ENCODE assay signal across 8 cellular contexts in the genomic region with DNA sequence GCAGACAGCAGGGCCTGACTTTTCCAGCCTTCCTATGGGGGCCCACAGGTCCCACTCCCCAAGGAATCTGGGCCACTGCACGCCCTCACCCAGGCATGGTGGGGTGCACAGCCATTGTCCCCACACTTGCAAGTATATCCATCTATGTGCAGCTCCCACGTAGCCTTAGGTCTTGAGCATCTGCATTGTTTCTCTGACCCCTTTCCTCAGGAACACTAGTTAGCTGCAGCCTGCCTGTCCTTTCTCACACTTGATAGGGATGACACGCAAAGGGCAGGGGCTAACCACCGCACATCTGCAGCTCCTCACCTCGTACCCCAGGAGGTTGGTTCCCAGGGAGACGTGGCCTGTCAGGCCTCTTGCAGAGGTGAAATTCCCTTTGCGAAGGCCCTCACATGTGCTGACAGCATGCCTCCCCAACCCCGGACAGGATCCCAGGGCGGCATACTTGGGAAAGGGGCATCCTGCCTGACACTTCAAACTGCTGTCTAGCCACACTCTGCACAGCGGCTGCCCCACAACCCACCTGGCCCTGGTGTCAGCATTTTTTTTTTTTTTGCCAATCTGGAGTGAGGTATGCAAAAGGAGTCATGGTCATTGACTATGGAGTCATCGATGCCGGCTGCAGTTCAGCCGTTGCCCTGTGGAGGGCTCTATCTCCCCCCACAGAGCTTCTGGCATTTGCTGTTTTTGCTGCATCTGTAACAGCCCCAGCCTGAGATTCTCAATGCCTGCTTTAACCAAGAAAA. TPM values are rescaled to one million over a fixed set of nuclear protein-coding genes. Genes with fewer than 3 reads are reported as not detected.
DNase-seq lines count a peak whose midpoint lies in the region; ATAC-seq and TF ChIP-seq lines count a peak whose summit lies in the region.

No MANE protein-coding gene starts in this region.

- no peak overlapping the region for H3K27ac ChIP-seq in CD4-positive, alpha-beta T cell (ENCODE audit: low read depth, low read length)

- H3K9me3 ChIP-seq in CD4-positive, alpha-beta T cell (ENCODE audit: control insufficient read depth, low read length), result no peaks in the 10 kb centered on the region

- peaks cover 8% of the 10 kb centered on the region for H3K36me3 Mint-ChIP-seq in CD4-positive, alpha-beta T cell (ENCODE audit: low read depth)
- H3K36me3 Mint-ChIP-seq in activated CD8-positive, alpha-beta T cell treated with anti-CD3 and anti-CD28 coated beads, Interleukin-2, amount 10 ng/mL, durations not matched to agents 7 days and 5 days (ENCODE audit: low read depth), result peaks cover 18% of the 10 kb centered on the region
- H3K36me3 Mint-ChIP-seq in neural crest cell (ENCODE audit: low read depth), result no peaks in the 10 kb centered on the region

- ATAC-seq in CD4-positive, alpha-beta T cell (ENCODE audit: poor library complexity), result peak; percentile 26
- ATAC-seq in GM19043 (IDR thresholded peaks at IDR 0.05; ENCODE audit: low read depth, unreplicated experiment), result peak; percentile 31
- no peak for ATAC-seq in activated CD8-positive, alpha-beta T cell treated with anti-CD3 and anti-CD28 coated beads, Interleukin-2, amount 10 ng/mL, durations not matched to agents 7 days and 5 days
- no peak for ATAC-seq in HG03442 (IDR thresholded peaks at IDR 0.05; ENCODE audit: unreplicated experiment)

- TF ChIP-seq CTCF in CD4-positive, alpha-beta T cell (IDR thresholded peaks at IDR 0.05), result peak; percentile 51
- peak; percentile 69 for TF ChIP-seq CTCF in neural crest cell (conservative IDR thresholded peaks at IDR 0.05)

- H3K9me3 Mint-ChIP-seq in CD4-positive, alpha-beta T cell, result no peaks in the 10 kb centered on the region
- no peaks in the 10 kb centered on the region for H3K9me3 Mint-ChIP-seq in activated CD8-positive, alpha-beta T cell treated with anti-CD3 and anti-CD28 coated beads, Interleukin-2, amount 10 ng/mL, durations not matched to agents 7 days and 5 days (ENCODE audit: insufficient read depth)
- H3K9me3 Mint-ChIP-seq in neural crest cell, result no peaks in the 10 kb centered on the region

- peaks cover 5% of the 10 kb centered on the region for H3K27me3 Mint-ChIP-seq in CD4-positive, alpha-beta T cell
- H3K27me3 Mint-ChIP-seq in activated CD8-positive, alpha-beta T cell treated with anti-CD3 and anti-CD28 coated beads, Interleukin-2, amount 10 ng/mL, durations not matched to agents 7 days and 5 days (ENCODE audit: low read depth), result peaks cover 7% of the 10 kb centered on the region
- peaks cover 15% of the 10 kb centered on the region for H3K27me3 Mint-ChIP-seq in neural crest cell (ENCODE audit: low read depth)

- peak overlapping the region; percentile 76 for H3K27ac Mint-ChIP-seq in CD4-positive, alpha-beta T cell
- no peak overlapping the region for H3K27ac Mint-ChIP-seq in activated CD8-positive, alpha-beta T cell treated with anti-CD3 and anti-CD28 coated beads, Interleukin-2, amount 10 ng/mL, durations not matched to agents 7 days and 5 days
- no peak overlapping the region for H3K27ac Mint-ChIP-seq in neural crest cell (ENCODE audit: unreplicated experiment)

- CTCF ChIA-PET in CD4-positive, alpha-beta T cell (lab: Charles Lee), result interaction anchor here (0.7 to 1.9 kb wide), 4 partner anchors 32 to 224 kb away, joined by 3 to 6 read pairs (median 4); no protein-coding TSS in a partner anchor
- CTCF ChIA-PET in activated CD8-positive, alpha-beta T cell treated with anti-CD3 and anti-CD28 coated beads, Interleukin-2, amount 10 ng/mL, durations not matched to agents 7 days and 5 days (lab: Charles Lee), result interaction anchor here (0.7 to 2.3 kb wide), 6 partner anchors 18 to 1730 kb away, joined by 3 to 6 read pairs (median 3); no protein-coding TSS in a partner anchor

- peak overlapping the region; percentile 88 for H3K4me3 Mint-ChIP-seq in CD4-positive, alpha-beta T cell
- H3K4me3 Mint-ChIP-seq in activated CD8-positive, alpha-beta T cell treated with anti-CD3 and anti-CD28 coated beads, Interleukin-2, amount 10 ng/mL, durations not matched to agents 7 days and 5 days, result no peak overlapping the region
- H3K4me3 Mint-ChIP-seq in neural crest cell, result peak overlapping the region; percentile 88

- intact Hi-C loops in CD4-positive, alpha-beta T cell (cut with DNase I, micrococcal nuclease), result loop anchor here in 1 of 2 experiments (5.0 to 10.0 kb wide), 5 partner anchors 168 to 1895 kb away; partner anchors contain the start of genes C1orf35, MRPL55, TAF5L and URB2

- H3K4me1 Mint-ChIP-seq in CD4-positive, alpha-beta T cell (ENCODE audit: low read depth), result peaks cover 41% of the 10 kb centered on the region
- H3K4me1 Mint-ChIP-seq in activated CD8-positive, alpha-beta T cell treated with anti-CD3 and anti-CD28 coated beads, Interleukin-2, amount 10 ng/mL, durations not matched to agents 7 days and 5 days (ENCODE audit: low read depth), result peaks cover 24% of the 10 kb centered on the region
- peaks cover 37% of the 10 kb centered on the region for H3K4me1 Mint-ChIP-seq in neural crest cell

- no peaks in the 10 kb centered on the region for H3K27me3 ChIP-seq in CD4-positive, alpha-beta T cell (ENCODE audit: control insufficient read depth, insufficient read depth, low read length)

- DNase-seq in CD4-positive, alpha-beta T cell, result peak in 1 of 10 experiments; percentile 36
- peak; percentile 52 for DNase-seq in NCI-H2196 (lab: John Stamatoyannopoulos, UW; ENCODE audit: unreplicated experiment)
- peak; percentile 60 for DNase-seq in activated CD8-positive, alpha-beta T cell treated with anti-CD3 and anti-CD28 coated beads, Interleukin-2, amount 10 ng/mL, durations not matched to agents 7 days and 5 days
- peak; percentile 69 for DNase-seq in fibroblast of peridontal ligament (ENCODE audit: extremely low read depth)
- DNase-seq in neural crest cell (ENCODE audit: low read depth, low spot score), result peak; percentile 54
- no peak for DNase-seq in NCI-H1417 treated with DMSO at 0.1 percent for 48 hours (lab: John Stamatoyannopoulos, UW)

- POLR2A ChIA-PET in CD4-positive, alpha-beta T cell (lab: Charles Lee), result interaction anchor here (0.7 to 1.5 kb wide), 2 partner anchors 58 to 225 kb away, joined by 3 read pairs; no protein-coding TSS in a partner anchor
- POLR2A ChIA-PET in activated CD8-positive, alpha-beta T cell treated with anti-CD3 and anti-CD28 coated beads, Interleukin-2, amount 10 ng/mL, durations not matched to agents 7 days and 5 days (lab: Charles Lee), result interaction anchor here (1.5 kb wide), 1 partner anchor 166 kb away, joined by 4 read pairs; no protein-coding TSS in a partner anchor

RNA-seq across cellular contexts. Expression of gene JMJD4, which starts 5.0 kb away (rescaled TPM):
- total RNA-seq in CD4-positive, alpha-beta T cell, result 10 to 100 TPM; 11.4 to 11.9 TPM
- total RNA-seq in activated CD8-positive, alpha-beta T cell treated with anti-CD3 and anti-CD28 coated beads, Interleukin-2, amount 10 ng/mL, durations not matched to agents 7 days and 5 days, result 10 to 100 TPM; 16.8 to 17.3 TPM
- total RNA-seq in neural crest cell, result 25.2 and 28.3 TPM in 2 replicates

RNA-seq across cellular contexts. Expression of gene SNAP47, which starts 5.2 kb away (rescaled TPM):
- 10 to 100 TPM; 12.8 to 14.0 TPM for total RNA-seq in CD4-positive, alpha-beta T cell
- total RNA-seq in activated CD8-positive, alpha-beta T cell treated with anti-CD3 and anti-CD28 coated beads, Interleukin-2, amount 10 ng/mL, durations not matched to agents 7 days and 5 days, result 10 to 100 TPM; 20.7 to 25.3 TPM
- 42.9 and 45.3 TPM in 2 replicates for total RNA-seq in neural crest cell

Comparison
In these comparisons a context has a peak if more than half of its experiments do, and no peak if none do; other contexts are left out.
1. ATAC-seq: peak in CD4-positive, alpha-beta T cell (single experiment) and GM19043 (single experiment); none in activated CD8-positive, alpha-beta T cell treated with anti-CD3 and anti-CD28 coated beads, Interleukin-2, amount 10 ng/mL, durations not matched to agents 7 days and 5 days (single experiment) and HG03442 (single experiment).